ENCODE assay signal across 8 cellular contexts in genomic region chr2:188978291-188979081, GRCh38. TPM values are rescaled to one million over a fixed set of nuclear protein-coding genes. Genes with fewer than 3 reads are reported as not detected.
DNase-seq lines count a peak whose midpoint lies in the region; ATAC-seq and TF ChIP-seq lines count a peak whose summit lies in the region.

No MANE protein-coding gene starts in this region.

- WGBS in right lobe of liver (ENCODE audit: insufficient coverage, low coverage, low lambda C conversion rate, missing lambda C conversion rate) = 21% methylated on average over 6 of the region's 6 CpGs

- H3K27me3 ChIP-seq in right lobe of liver = peaks cover 0 to 4% of the 10 kb centered on the region in 2 donors
- H3K27me3 ChIP-seq in uterus = no peaks in the 10 kb centered on the region

- intact Hi-C loops in right lobe of liver (cut with DNase I) (no loop called here), uterus (cut with DNase I; ENCODE audit: low total_unique reads) (loop anchor here (10.0 kb wide), 2 partner anchors 194 to 454 kb away; no protein-coding TSS in a partner anchor)

- H3K27ac ChIP-seq in right lobe of liver (peak overlapping the region in 2 of 3 donors; percentile 5 to 6), uterus (peak overlapping the region; percentile 88 to 95), caudate nucleus (ENCODE audit: low read depth, low read length) (no peak overlapping the region)

- no peaks in the 10 kb centered on the region for H3K36me3 ChIP-seq in right lobe of liver
- H3K36me3 ChIP-seq in uterus = no peaks in the 10 kb centered on the region

- ATAC-seq in GM19455 (IDR thresholded peaks at IDR 0.05; ENCODE audit: unreplicated experiment) (peak; percentile 84), HG03342 (IDR thresholded peaks at IDR 0.05; ENCODE audit: unreplicated experiment) (peak; percentile 89), right lobe of liver (peak; percentile 58 to 83 (median 66))

- H3K9me3 ChIP-seq in right lobe of liver = no peaks in the 10 kb centered on the region
- H3K9me3 ChIP-seq in uterus = no peaks in the 10 kb centered on the region

- no peaks in the 10 kb centered on the region for H3K4me1 ChIP-seq in right lobe of liver
- no peaks in the 10 kb centered on the region for H3K4me1 ChIP-seq in uterus

- no peak for TF ChIP-seq POLR2A in right lobe of liver (IDR thresholded peaks at IDR 0.05)
- TF ChIP-seq POLR2A in uterus (IDR thresholded peaks at IDR 0.05) = no peak

- peak in 3 of 4 donors; percentile 27 to 35 (median 28) for TF ChIP-seq CTCF in right lobe of liver (IDR thresholded peaks at IDR 0.05)
- peak; percentile 13 to 41 (median 33) for TF ChIP-seq CTCF in uterus (IDR thresholded peaks at IDR 0.05)

- H3K4me3 ChIP-seq in right lobe of liver = no peak overlapping the region
- peak overlapping the region; percentile 49 to 58 for H3K4me3 ChIP-seq in uterus

- peak; percentile 92 for DNase-seq in EH (ENCODE audit: low read depth)
- DNase-seq in amniotic epithelial cell (ENCODE audit: low read depth) = peak; percentile 94
- DNase-seq in right lobe of liver = no peak
- peak in 1 of 2 donors; percentile 61 for DNase-seq in uterus
- no peak for DNase-seq in caudate nucleus (lab: John Stamatoyannopoulos, UW)
- DNase-seq in NCI-H774 (lab: John Stamatoyannopoulos, UW) = no peak

RNA-seq across cellular contexts. Expression of gene COL3A1, which starts 4.3 kb away (rescaled TPM):
- total RNA-seq in right lobe of liver (10 to 100 TPM; 13.8 to 97.0 (median 60.9) TPM), uterus (over 10,000 TPM in 1 of 4 donors, 100 to 1,000 TPM in 3; 113 to 22,387 (median 426) TPM)

Comparison
In these comparisons a context has a peak if more than half of its experiments do, and no peak if none do; other contexts are left out.
1. DNase-seq: peak in EH (single experiment) and amniotic epithelial cell (single experiment); none in right lobe of liver (0 of 3), caudate nucleus (0 of 61) and NCI-H774 (single experiment).
2. H3K4me3 ChIP-seq: peak in uterus (2 of 2); none in right lobe of liver (0 of 3).
3. Peak in every context shown above with its lines, with median percentiles within 50 percentile points of each other: ATAC-seq.